ENCODE assay signal across 9 cellular contexts in genomic region chr14:76768201-76768656, GRCh38. TPM values are rescaled to one million over a fixed set of nuclear protein-coding genes. Genes with fewer than 3 reads are reported as not detected.
DNase-seq lines count a peak whose midpoint lies in the region; ATAC-seq, FAIRE-seq and TF ChIP-seq lines count a peak whose summit lies in the region.
"Had no signal": no experiment of that assay in that cellular context is flagged by ENCODE, and none has a peak within 500 bp of the region (broad histone marks: within the 10 kb centered on the region; RNA-seq: fewer than 3 reads in every experiment).

No MANE protein-coding gene starts in this region.

- no peaks in the 10 kb centered on the region for H3K79me2 ChIP-seq in H1 (ENCODE audit: control insufficient read depth in 1 of 2, insufficient read depth in 2 of 2, low read length in 2 of 2)

- H3K9me3 Mint-ChIP-seq in activated CD4-positive, alpha-beta T cell treated with anti-CD3 and anti-CD28 coated beads, Interleukin-2, amount 10 ng/mL, durations not matched to agents 24 days and 14 days: no peaks in the 10 kb centered on the region

- no peaks in the 10 kb centered on the region for H4K20me1 ChIP-seq in H1 (replicated peaks in 1 of 2; ENCODE audit: control insufficient read depth in 1 of 2, insufficient read depth in 2 of 2, low read length in 2 of 2)

- H3K27me3 Mint-ChIP-seq in activated CD4-positive, alpha-beta T cell treated with anti-CD3 and anti-CD28 coated beads, Interleukin-2, amount 10 ng/mL, durations not matched to agents 24 days and 14 days: peaks cover 18% of the 10 kb centered on the region

- H2BK12ac ChIP-seq in H1 (ENCODE audit: low read depth, low read length) (peak overlapping the region; percentile 75; the same call in 1 of the 2 replicates), neuronal stem cell (ENCODE audit: low read length) (no peak overlapping the region)

- no peak overlapping the region for H3K56ac ChIP-seq in H1 (replicated peaks; ENCODE audit: insufficient read length, low read depth, low read length)

- CTCF ChIA-PET in H1 (lab: Charles Lee; ENCODE audit: partially characterized antibody): interaction anchor here (0.6 to 9.2 kb wide), 5 partner anchors 9 to 58 kb away, joined by 3 to 128 read pairs (median 3); no protein-coding TSS in a partner anchor

- no peak for FAIRE-seq in H1 (lab: Jason Lieb, UNC)
- FAIRE-seq: TTC549 had no signal

- TF ChIP-seq RAD21 in H1 (IDR thresholded peaks at IDR 0.05 in 1 of 2, conservative IDR thresholded peaks at IDR 0.05 in 1 of 2; ENCODE audit: low read depth in 2 of 2, low read length in 2 of 2): no peak

- ATAC-seq in HG03571 (IDR thresholded peaks at IDR 0.05; ENCODE audit: unreplicated experiment): peak; percentile 92

- intact Hi-C loops in activated CD4-positive, alpha-beta T cell treated with anti-CD3 and anti-CD28 coated beads, Interleukin-2, amount 10 ng/mL, durations not matched to agents 24 days and 14 days (cut with micrococcal nuclease): loop anchor here (1.0 kb wide), 1 partner anchor 44 kb away; the partner anchor contains the start of gene ANGEL1
- intact Hi-C loops in transverse colon (cut with DNase I; ENCODE audit: low total_unique reads): no loop called here

- H3K18ac ChIP-seq in H1 (ENCODE audit: extremely low read depth, low read length) (no peak overlapping the region; the same call in 1 of the 2 replicates), neuronal stem cell (ENCODE audit: low read length) (peak overlapping the region; percentile 52)

- H3K9ac ChIP-seq in H1 (replicated peaks in 1 of 4; ENCODE audit: extremely low read depth in 1 of 4, low read depth in 3 of 4, low read length in 3 of 4) (no peak overlapping the region), neuronal stem cell (ENCODE audit: low read depth, low read length, poor library complexity) (no peak overlapping the region)

- TF ChIP-seq POLR2A in H1 (IDR thresholded peaks at IDR 0.05; ENCODE audit: control extremely low read depth in 1 of 2, low read depth in 2 of 2, low read length in 2 of 2) (no peak), transverse colon (IDR thresholded peaks at IDR 0.05) (no peak)

- peak overlapping the region; percentile 72; the same call in 1 of the 2 replicates for H2BK20ac ChIP-seq in H1 (ENCODE audit: low read length)

- DNase-seq in activated T-cell treated with anti-CD3 and anti-CD28 coated beads for 1 hour (ENCODE audit: low read depth) (peak; percentile 17), activated T-cell treated with anti-CD3 and anti-CD28 coated beads for 4 hours (no peak), H1 (ENCODE audit: low read depth in 1 of 2, low spot score in 2 of 2) (peak in 1 of 2 experiments; percentile 71), neuronal stem cell (ENCODE audit: low spot score) (no peak), transverse colon (peak; percentile 49), kidney glomerular epithelial cell (lab: John Stamatoyannopoulos, UW) (no peak)
- DNase-seq in activated CD4-positive, alpha-beta T cell treated with anti-CD3 and anti-CD28 coated beads, Interleukin-2, amount 10 ng/mL, durations not matched to agents 24 days and 14 days: peak; percentile 91

- peak overlapping the region; percentile 82; the same call in 1 of the 2 replicates for H2BK5ac ChIP-seq in H1 (ENCODE audit: low read depth, low read length)
- no peak overlapping the region for H2BK5ac ChIP-seq in neuronal stem cell (ENCODE audit: low read length)

- 0 out of 2 replicates have a peak overlapping the region, but pooled peaks have one; percentile 81 for H2BK15ac ChIP-seq in H1 (ENCODE audit: low read length)
- H2BK15ac ChIP-seq in neuronal stem cell (ENCODE audit: low read length): no peak overlapping the region

- no peaks in the 10 kb centered on the region for H3K79me1 ChIP-seq in H1 (ENCODE audit: low read depth, low read length)
- no peaks in the 10 kb centered on the region for H3K79me1 ChIP-seq in neuronal stem cell (ENCODE audit: low read depth, low read length)

- peaks cover 0 to 23% (median 19%) of the 10 kb centered on the region in 4 experiments; a peak in 5 of 7 replicates for H3K4me1 ChIP-seq in H1 (replicated peaks in 1 of 4; ENCODE audit: control insufficient read depth in 3 of 4, insufficient read depth in 4 of 4, low read length in 3 of 4)
- H3K4me1 ChIP-seq in neuronal stem cell (ENCODE audit: control insufficient read depth in 2 of 2, insufficient read depth in 1 of 2, low read depth in 1 of 2, low read length in 2 of 2): peaks cover 19 to 21% of the 10 kb centered on the region in 2 donors
- H3K4me1 ChIP-seq in transverse colon: peaks cover 0 to 31% (median 4%) of the 10 kb centered on the region in 4 donors

- POLR2A ChIA-PET in H1 (lab: Charles Lee; ENCODE audit: partially characterized antibody): interaction anchor here (0.9 to 2.8 kb wide), 5 partner anchors 9 to 48 kb away, joined by 3 to 11 read pairs (median 3); no protein-coding TSS in a partner anchor

- H4K91ac ChIP-seq in H1 (replicated peaks; ENCODE audit: insufficient read length, low read length) (peak overlapping the region; percentile 96), neuronal stem cell (ENCODE audit: low read depth, low read length, poor library complexity) (no peak overlapping the region)

- TF ChIP-seq CTCF in H1 (IDR thresholded peaks at IDR 0.05; ENCODE audit: control extremely low read depth in 1 of 3, insufficient read depth in 1 of 3, low read depth in 1 of 3, low read length in 3 of 3): no peak
- no peak for TF ChIP-seq CTCF in transverse colon (IDR thresholded peaks at IDR 0.05)

- peak overlapping the region in 1 of 4 experiments; percentile 30; a peak in 3 of 8 replicates for H3K4me3 ChIP-seq in H1 (ENCODE audit: extremely low read depth in 1 of 4, insufficient read depth in 2 of 4, low read depth in 3 of 4, low read length in 4 of 4)
- H3K4me3 ChIP-seq in neuronal stem cell (ENCODE audit: low read length in 2 of 2): no peak overlapping the region
- no peak overlapping the region for H3K4me3 ChIP-seq in transverse colon

- H3K23ac ChIP-seq in H1 (ENCODE audit: insufficient read length) (no peak overlapping the region), neuronal stem cell (ENCODE audit: low read depth, low read length, poor library complexity) (no peak overlapping the region)

- H3K9me3 ChIP-seq in H1 (ENCODE audit: insufficient read depth in 2 of 2, low read depth in 1 of 2, low read length in 1 of 2) (no peaks in the 10 kb centered on the region; a peak in 1 of 4 replicates), neuronal stem cell (replicated peaks in 1 of 2; ENCODE audit: control insufficient read depth in 2 of 2, insufficient read depth in 1 of 2, low read depth in 1 of 2, low read length in 2 of 2) (no peaks in the 10 kb centered on the region), transverse colon (no peaks in the 10 kb centered on the region)

- peak overlapping the region; percentile 65 for H3K4me3 Mint-ChIP-seq in activated CD4-positive, alpha-beta T cell treated with anti-CD3 and anti-CD28 coated beads, Interleukin-2, amount 10 ng/mL, durations not matched to agents 24 days and 14 days

- WGBS in H1 (ENCODE audit: extremely low coverage in 1 of 2, insufficient coverage in 1 of 2, insufficient read length in 1 of 2, insufficient replicate concordance in 2 of 2, low coverage in 1 of 2, low lambda C conversion rate in 2 of 2, missing lambda C conversion rate in 1 of 2), 2 experiments: 31% methylated on average over 11 of the region's 11 CpGs; no CpG with 5 or more reads in 1 of the 2 experiments
- WGBS in neuronal stem cell (ENCODE audit: extremely low coverage in 2 of 2, insufficient read length in 2 of 2, insufficient replicate concordance in 1 of 2), 2 donors: no CpG with 5 or more reads among the region's 11 CpGs
- 47 to 70% methylated on average over 2 to 11 of the region's 11 CpGs for WGBS in transverse colon (ENCODE audit: low coverage in 1 of 2), 2 donors

- H4K8ac ChIP-seq in H1 (ENCODE audit: extremely low read depth, insufficient read depth, low read length) (no peak overlapping the region), neuronal stem cell (ENCODE audit: low read depth, low read length) (no peak overlapping the region)

- H3K27me3 ChIP-seq in H1 (replicated peaks in 1 of 4; ENCODE audit: control insufficient read depth in 3 of 4, extremely low read depth in 1 of 4, insufficient read depth in 3 of 4, low read length in 3 of 4) (peaks cover 2 to 12% (median 10%) of the 10 kb centered on the region in 4 experiments), neuronal stem cell (ENCODE audit: control insufficient read depth in 3 of 3, insufficient read depth in 3 of 3, low read depth in 1 of 3, low read length in 3 of 3) (no peaks in the 10 kb centered on the region), transverse colon (no peaks in the 10 kb centered on the region)

- H3K14ac ChIP-seq in H1 (ENCODE audit: insufficient read length): no peak overlapping the region
- H3K14ac ChIP-seq in neuronal stem cell (ENCODE audit: low read length): no peak overlapping the region

- H3K23me2 ChIP-seq in H1 (ENCODE audit: low read depth, low read length): no peaks in the 10 kb centered on the region; the same call in 1 of the 2 replicates

- TF ChIP-seq EP300 in H1 (IDR thresholded peaks at IDR 0.05; ENCODE audit: borderline replicate concordance in 1 of 2, low read depth in 2 of 2, low read length in 2 of 2): no peak
- no peak for TF ChIP-seq EP300 in transverse colon (IDR thresholded peaks at IDR 0.05; ENCODE audit: low read depth)

- in situ Hi-C loops in transverse colon (cut with MboI; ENCODE audit: low pct_ligation_motif_present in 1 of 4, low pct_unique_long_range_greater_than_20kb in 1 of 4, low sequenced_read_pairs in 3 of 4): no loop called here

- H3K27ac ChIP-seq in H1 (ENCODE audit: low read depth, low read length) (no peak overlapping the region), neuronal stem cell (replicated peaks; ENCODE audit: low read length) (no peak overlapping the region), transverse colon (peak overlapping the region; percentile 5 to 64 (median 13))

- H2AFZ ChIP-seq in H1 (ENCODE audit: low read length) (no peak overlapping the region), neuronal stem cell (ENCODE audit: low read length) (peak overlapping the region; percentile 52)

- H3K27ac Mint-ChIP-seq in activated CD4-positive, alpha-beta T cell treated with anti-CD3 and anti-CD28 coated beads, Interleukin-2, amount 10 ng/mL, durations not matched to agents 24 days and 14 days: peak overlapping the region; percentile 69

- H4K5ac ChIP-seq in H1 (ENCODE audit: insufficient read length, low read depth, low read length): no peak overlapping the region

- H2AK5ac ChIP-seq in H1 (ENCODE audit: low read depth, low read length) (0 out of 2 replicates have a peak overlapping the region, but pooled peaks have one; percentile 43), neuronal stem cell (ENCODE audit: low read depth, low read length) (peak overlapping the region; percentile 25)

- no peaks in the 10 kb centered on the region for H3K36me3 Mint-ChIP-seq in activated CD4-positive, alpha-beta T cell treated with anti-CD3 and anti-CD28 coated beads, Interleukin-2, amount 10 ng/mL, durations not matched to agents 24 days and 14 days (ENCODE audit: low read depth)

- H2BK120ac ChIP-seq in H1 (replicated peaks; ENCODE audit: low read depth, low read length): peak overlapping the region; percentile 86
- no peak overlapping the region for H2BK120ac ChIP-seq in neuronal stem cell (ENCODE audit: low read depth, low read length)

- no peaks in the 10 kb centered on the region for H3K36me3 ChIP-seq in H1 (ENCODE audit: control insufficient read depth in 2 of 4, insufficient read depth in 4 of 4, low read length in 3 of 4)
- peaks cover 7 to 42% of the 10 kb centered on the region in 2 donors for H3K36me3 ChIP-seq in neuronal stem cell (replicated peaks in 1 of 2; ENCODE audit: control insufficient read depth in 2 of 2, insufficient read depth in 2 of 2, low read length in 2 of 2)
- no peaks in the 10 kb centered on the region for H3K36me3 ChIP-seq in transverse colon

- H3K4me2 ChIP-seq in H1 (ENCODE audit: insufficient read depth in 1 of 2, low read depth in 2 of 2, low read length in 2 of 2) (peak overlapping the region; percentile 28 to 50; a peak in 3 of 4 replicates), neuronal stem cell (ENCODE audit: insufficient read depth, low read length, poor library complexity, severe bottlenecking) (no peak overlapping the region)

- H3K4me1 Mint-ChIP-seq in activated CD4-positive, alpha-beta T cell treated with anti-CD3 and anti-CD28 coated beads, Interleukin-2, amount 10 ng/mL, durations not matched to agents 24 days and 14 days: peaks cover 27% of the 10 kb centered on the region

- H3K4ac ChIP-seq in H1 (replicated peaks; ENCODE audit: insufficient read length, low read depth, low read length) (no peak overlapping the region), neuronal stem cell (ENCODE audit: low read length) (no peak overlapping the region)

RNA-seq across cellular contexts. Expression of gene VASH1, which starts 7.0 kb away (rescaled TPM):
- total RNA-seq in activated CD4-positive, alpha-beta T cell treated with anti-CD3 and anti-CD28 coated beads, Interleukin-2, amount 10 ng/mL, durations not matched to agents 24 days and 14 days: 5.8 and 6.9 TPM in 2 replicates
- 6.4 and 7.7 TPM in 2 replicates for total RNA-seq in H1 (2021; fragmentation: NEBNext Ultra II Directional; extraction: Animal tissue kit (Norgen Biotek cat#: 25700))
- polyA plus RNA-seq in H1 (2011; rRNA removed): 3.1 and 4.9 TPM in 2 replicates
- polyA plus RNA-seq in H1 (2011; cell fraction: cytosol; rRNA removed): 5.1 TPM
- polyA plus RNA-seq in H1 (2011; cell fraction: nucleus; rRNA removed): 17.4 TPM
- 5.7 to 7.5 TPM (median 6.7 TPM) in 4 replicates for polyA plus RNA-seq in H1 (2012, experiment 1 of 2)
- 4.3 TPM for polyA plus RNA-seq in H1 (2012, experiment 2 of 2)
- 3.2 TPM for polyA plus RNA-seq in H1 (2013, experiment 1 of 2)
- 3.5 TPM for polyA plus RNA-seq in H1 (2013, experiment 2 of 2)
- 4.3 and 4.5 TPM in 2 replicates for polyA minus RNA-seq in H1 (2011; rRNA and poly(A)+ RNA removed)
- 2.3 TPM for polyA minus RNA-seq in H1 (2011; cell fraction: cytosol; rRNA and poly(A)+ RNA removed)
- polyA minus RNA-seq in H1 (2011; cell fraction: nucleus; rRNA and poly(A)+ RNA removed): 5.6 TPM
- 29.4 TPM for polyA plus RNA-seq in neuronal stem cell (2013, experiment 1 of 2)
- polyA plus RNA-seq in neuronal stem cell (2013, experiment 2 of 2): 30.2 TPM
- 1 to 10 TPM; 1.9 to 7.5 (median 3.6) TPM for total RNA-seq in transverse colon

RNA-seq across cellular contexts. Expression of gene ANGEL1, which starts 44.5 kb away (rescaled TPM):
- total RNA-seq in activated CD4-positive, alpha-beta T cell treated with anti-CD3 and anti-CD28 coated beads, Interleukin-2, amount 10 ng/mL, durations not matched to agents 24 days and 14 days: 16.4 and 17.2 TPM in 2 replicates
- total RNA-seq in H1 (2021; fragmentation: NEBNext Ultra II Directional; extraction: Animal tissue kit (Norgen Biotek cat#: 25700)): 23.1 and 26.8 TPM in 2 replicates
- polyA plus RNA-seq in H1 (2011; rRNA removed): 27.2 and 31.6 TPM in 2 replicates
- polyA plus RNA-seq in H1 (2011; cell fraction: cytosol; rRNA removed): 28.5 TPM
- polyA plus RNA-seq in H1 (2011; cell fraction: nucleus; rRNA removed): 72.3 TPM
- polyA plus RNA-seq in H1 (2012, experiment 1 of 2): 16.0 to 20.4 TPM (median 18.1 TPM) in 4 replicates
- polyA plus RNA-seq in H1 (2012, experiment 2 of 2): 17.7 TPM
- polyA plus RNA-seq in H1 (2013, experiment 1 of 2): 21.7 TPM
- polyA plus RNA-seq in H1 (2013, experiment 2 of 2): 22.3 TPM
- polyA minus RNA-seq in H1 (2011; rRNA and poly(A)+ RNA removed): 66.0 and 90.8 TPM in 2 replicates
- 18.6 TPM for polyA minus RNA-seq in H1 (2011; cell fraction: cytosol; rRNA and poly(A)+ RNA removed)
- 44.9 TPM for polyA minus RNA-seq in H1 (2011; cell fraction: nucleus; rRNA and poly(A)+ RNA removed)
- polyA plus RNA-seq in neuronal stem cell (2013, experiment 1 of 2): 14.7 TPM
- polyA plus RNA-seq in neuronal stem cell (2013, experiment 2 of 2): 13.5 TPM
- total RNA-seq in transverse colon: 10 to 100 TPM in 2 of 4 donors, 1 to 10 TPM in 2; 8.9 to 17.5 (median 10.0) TPM

RNA-seq across cellular contexts. Expression of gene LRRC74A, which starts 58.0 kb away (rescaled TPM):
- not detected in 2 replicates for total RNA-seq in activated CD4-positive, alpha-beta T cell treated with anti-CD3 and anti-CD28 coated beads, Interleukin-2, amount 10 ng/mL, durations not matched to agents 24 days and 14 days
- total RNA-seq in H1 (2021; fragmentation: NEBNext Ultra II Directional; extraction: Animal tissue kit (Norgen Biotek cat#: 25700)): not detected in 2 replicates
- not detected in 2 replicates for polyA plus RNA-seq in H1 (2011; rRNA removed)
- polyA plus RNA-seq in H1 (2011; cell fraction: cytosol; rRNA removed): not detected
- not detected for polyA plus RNA-seq in H1 (2011; cell fraction: nucleus; rRNA removed)
- polyA plus RNA-seq in H1 (2012, experiment 1 of 2): not detected in 4 replicates
- not detected for polyA plus RNA-seq in H1 (2012, experiment 2 of 2)
- polyA plus RNA-seq in H1 (2013, experiment 1 of 2): not detected
- not detected for polyA plus RNA-seq in H1 (2013, experiment 2 of 2)
- polyA minus RNA-seq in H1 (2011; rRNA and poly(A)+ RNA removed): not detected in 2 replicates
- not detected for polyA minus RNA-seq in H1 (2011; cell fraction: cytosol; rRNA and poly(A)+ RNA removed)
- polyA minus RNA-seq in H1 (2011; cell fraction: nucleus; rRNA and poly(A)+ RNA removed): not detected
- not detected for polyA plus RNA-seq in neuronal stem cell (2013, experiment 1 of 2)
- polyA plus RNA-seq in neuronal stem cell (2013, experiment 2 of 2): not detected
- not detected for total RNA-seq in transverse colon

Comparison
In these comparisons a context has a peak if more than half of its experiments do, and no peak if none do; other contexts are left out.
1. DNase-seq: peak in activated T-cell treated with anti-CD3 and anti-CD28 coated beads for 1 hour (single experiment), activated CD4-positive, alpha-beta T cell treated with anti-CD3 and anti-CD28 coated beads, Interleukin-2, amount 10 ng/mL, durations not matched to agents 24 days and 14 days (single experiment) and transverse colon (single experiment); none in activated T-cell treated with anti-CD3 and anti-CD28 coated beads for 4 hours (single experiment), neuronal stem cell (single experiment) and kidney glomerular epithelial cell (single experiment).
2. H3K27ac ChIP-seq: peak in transverse colon (4 of 4); none in H1 (single experiment) and neuronal stem cell (single experiment).